Comparison of ENCODE assay signal across 14 cellular contexts in the genomic region with DNA sequence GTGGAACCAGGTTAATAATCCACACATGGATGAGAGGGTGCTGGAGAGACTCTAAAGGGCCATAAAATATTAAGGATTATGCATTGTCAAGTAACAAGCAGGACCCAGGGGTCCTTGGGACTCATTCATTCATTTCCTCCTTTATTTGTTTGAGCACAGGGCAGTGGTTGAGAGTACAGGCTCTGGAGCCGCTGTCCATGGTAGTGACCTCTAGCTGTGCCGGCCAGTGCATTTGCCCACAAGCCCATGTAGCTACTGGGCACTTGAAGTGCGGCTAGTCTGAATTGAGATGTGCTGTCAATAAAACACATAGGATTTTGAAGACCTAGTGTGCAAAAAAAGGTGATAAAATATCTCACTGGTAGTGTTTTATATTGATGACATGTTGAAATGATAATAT.
A peak's percentile ranks its signal among the peaks of the same experiment; 100 is the strongest.
DNase-seq lines count a peak whose midpoint lies in the region; ATAC-seq, FAIRE-seq and TF ChIP-seq lines count a peak whose summit lies in the region.
"Had no signal": no experiment of that assay in that cellular context is flagged by ENCODE, and none has a peak within 500 bp of the region (broad histone marks: within the 10 kb centered on the region; RNA-seq: fewer than 3 reads in every experiment).

No MANE protein-coding gene starts in this region.

- no peak for TF ChIP-seq POLR2A in H54 (IDR thresholded peaks at IDR 0.05; ENCODE audit: low read depth, low read length)

- no peak overlapping the region for H2AK5ac ChIP-seq in neuronal stem cell (ENCODE audit: low read depth, low read length)

- no peaks in the 10 kb centered on the region for H3K9me2 ChIP-seq in SK-N-SH

- H3K9me3 ChIP-seq in SK-N-SH: no peaks in the 10 kb centered on the region
- H3K9me3 ChIP-seq in neuronal stem cell (replicated peaks in 1 of 2; ENCODE audit: control insufficient read depth in 2 of 2, insufficient read depth in 1 of 2, low read depth in 1 of 2, low read length in 2 of 2): no peaks in the 10 kb centered on the region

- H3K4me1 ChIP-seq in SK-N-SH (ENCODE audit: control insufficient read depth in 1 of 2, insufficient read depth in 2 of 2, low read depth in 1 of 2, low read length in 1 of 2): no peaks in the 10 kb centered on the region; a peak in 1 of 4 replicates
- peaks cover 0 to 4% of the 10 kb centered on the region in 2 donors for H3K4me1 ChIP-seq in neuronal stem cell (ENCODE audit: control insufficient read depth in 2 of 2, insufficient read depth in 1 of 2, low read depth in 1 of 2, low read length in 2 of 2)

- FAIRE-seq in H54 (lab: Jason Lieb, UNC): no peak

- peaks cover 4% of the 10 kb centered on the region; the same call in 1 of the 2 replicates for H3K27me3 ChIP-seq in SK-N-SH (ENCODE audit: insufficient read depth)
- no peaks in the 10 kb centered on the region for H3K27me3 ChIP-seq in neuronal stem cell (ENCODE audit: control insufficient read depth in 3 of 3, insufficient read depth in 3 of 3, low read depth in 1 of 3, low read length in 3 of 3)

- H3K36me3 ChIP-seq in SK-N-SH (replicated peaks in 1 of 2; ENCODE audit: control insufficient read depth in 1 of 2, insufficient read depth in 2 of 2, low read length in 1 of 2): no peaks in the 10 kb centered on the region
- H3K36me3 ChIP-seq in neuronal stem cell (replicated peaks in 1 of 2; ENCODE audit: control insufficient read depth in 2 of 2, insufficient read depth in 2 of 2, low read length in 2 of 2): no peaks in the 10 kb centered on the region

- CTCF ChIA-PET in SK-N-SH (lab: Yijun Ruan, JAX): interaction anchor here (1.2 to 1.9 kb wide), 3 partner anchors 12 to 95 kb away, joined by 3 to 7 read pairs (median 4); no protein-coding TSS in a partner anchor

- no peak for TF ChIP-seq EP300 in SK-N-SH (IDR thresholded peaks at IDR 0.05; ENCODE audit: borderline replicate concordance in 1 of 2, low read depth in 1 of 2, low read length in 1 of 2)

- no peak overlapping the region for H4K8ac ChIP-seq in neuronal stem cell (ENCODE audit: low read depth, low read length)

- no peak overlapping the region for H2BK5ac ChIP-seq in neuronal stem cell (ENCODE audit: low read length)

- no peak for ATAC-seq in activated naive CD4-positive, alpha-beta T cell treated with anti-CD3 and anti-CD28 coated beads, Interleukin-2, amount 50 U/mL, for 72 hours
- no peak for ATAC-seq in activated T-cell treated with anti-CD3 and anti-CD28 coated beads, Interleukin-2, amount 50 U/mL, for 72 hours (replicated peaks in 1 of 2)
- ATAC-seq: activated T-cell treated with anti-CD3 and anti-CD28 coated beads, Interleukin-2, amount 50 U/mL, for 4 hours had no signal

- H3K23ac ChIP-seq in neuronal stem cell (ENCODE audit: low read depth, low read length, poor library complexity): no peak overlapping the region

- no peaks in the 10 kb centered on the region for H3K27me3 Mint-ChIP-seq in activated naive CD8-positive, alpha-beta T cell treated with anti-CD3 and anti-CD28 coated beads for 36 hours
- H3K27me3 Mint-ChIP-seq in activated T-cell treated with anti-CD3 and anti-CD28 coated beads, Interleukin-2, amount 50 U/mL, for 72 hours (ENCODE audit: low read depth): no peaks in the 10 kb centered on the region

- H2BK12ac ChIP-seq in neuronal stem cell (ENCODE audit: low read length): no peak overlapping the region

- no peak overlapping the region for H2BK120ac ChIP-seq in neuronal stem cell (ENCODE audit: low read depth, low read length)

- TF ChIP-seq RAD21 in SK-N-SH (IDR thresholded peaks at IDR 0.05; ENCODE audit: low read length): no peak

- H3K79me2 ChIP-seq in SK-N-SH (ENCODE audit: insufficient read depth): no peaks in the 10 kb centered on the region

- H3K4me3 Mint-ChIP-seq in activated naive CD8-positive, alpha-beta T cell treated with anti-CD3 and anti-CD28 coated beads for 36 hours: no peak overlapping the region
- no peak overlapping the region for H3K4me3 Mint-ChIP-seq in activated T-cell treated with anti-CD3 and anti-CD28 coated beads, Interleukin-2, amount 50 U/mL, for 72 hours
- H3K4me3 Mint-ChIP-seq: activated T-cell treated with anti-CD3 and anti-CD28 coated beads, Interleukin-2, amount 50 U/mL, for 4 hours; memory B cell had no signal

- H2BK15ac ChIP-seq in neuronal stem cell (ENCODE audit: low read length): no peak overlapping the region

- no peak for TF ChIP-seq CTCF in SK-N-SH (IDR thresholded peaks at IDR 0.05)

- H3K4me2 ChIP-seq in SK-N-SH (no peak overlapping the region), neuronal stem cell (ENCODE audit: insufficient read depth, low read length, poor library complexity, severe bottlenecking) (no peak overlapping the region)

- no peak overlapping the region for H3K27ac Mint-ChIP-seq in activated naive CD8-positive, alpha-beta T cell treated with anti-CD3 and anti-CD28 coated beads for 36 hours
- H3K27ac Mint-ChIP-seq in activated naive CD4-positive, alpha-beta T cell treated with anti-CD3 and anti-CD28 coated beads, Interleukin-2, amount 50 U/mL, for 72 hours: no peak overlapping the region
- no peak overlapping the region for H3K27ac Mint-ChIP-seq in activated T-cell treated with anti-CD3 and anti-CD28 coated beads, Interleukin-2, amount 50 U/mL, for 72 hours
- H3K27ac Mint-ChIP-seq: memory B cell had no signal

- H3K9ac ChIP-seq in SK-N-SH: no peak overlapping the region
- H3K9ac ChIP-seq in neuronal stem cell (ENCODE audit: low read depth, low read length, poor library complexity): no peak overlapping the region

- H3K9me3 Mint-ChIP-seq in activated naive CD8-positive, alpha-beta T cell treated with anti-CD3 and anti-CD28 coated beads for 36 hours: no peaks in the 10 kb centered on the region
- no peaks in the 10 kb centered on the region for H3K9me3 Mint-ChIP-seq in activated naive CD4-positive, alpha-beta T cell treated with anti-CD3 and anti-CD28 coated beads, Interleukin-2, amount 50 U/mL, for 72 hours
- no peaks in the 10 kb centered on the region for H3K9me3 Mint-ChIP-seq in activated T-cell treated with anti-CD3 and anti-CD28 coated beads, Interleukin-2, amount 50 U/mL, for 72 hours
- H3K9me3 Mint-ChIP-seq: activated T-cell treated with anti-CD3 and anti-CD28 coated beads, Interleukin-2, amount 50 U/mL, for 4 hours; memory B cell had no signal

- H2AFZ ChIP-seq in SK-N-SH (ENCODE audit: low read depth) (no peak overlapping the region), neuronal stem cell (ENCODE audit: low read length) (no peak overlapping the region)

- no peak overlapping the region for H3K27ac ChIP-seq in SK-N-SH (ENCODE audit: low read depth in 2 of 2, low read length in 1 of 2)
- no peak overlapping the region for H3K27ac ChIP-seq in neuronal stem cell (replicated peaks; ENCODE audit: low read length)

- POLR2A ChIA-PET in SK-N-SH (lab: Yijun Ruan, JAX): no interaction called here

- DNase-seq in H54 (ENCODE audit: insufficient read length, low spot score): peak; percentile 35
- no peak for DNase-seq in SK-N-SH
- peak; percentile 49 for DNase-seq in fibroblast of peridontal ligament (ENCODE audit: extremely low read depth)
- peak; percentile 23 for DNase-seq in neuronal stem cell (ENCODE audit: low spot score)
- no peak for DNase-seq in activated naive CD8-positive, alpha-beta T cell treated with anti-CD3 and anti-CD28 coated beads for 36 hours
- DNase-seq in activated naive CD4-positive, alpha-beta T cell treated with anti-CD3 and anti-CD28 coated beads, Interleukin-2, amount 50 U/mL, for 72 hours (ENCODE audit: low spot score in 2 of 2): no peak
- DNase-seq in DMS114 treated with DMSO at 0.1 percent for 48 hours (lab: John Stamatoyannopoulos, UW; ENCODE audit: unreplicated experiment): no peak
- no peak for DNase-seq in activated T-cell treated with anti-CD3 and anti-CD28 coated beads, Interleukin-2, amount 50 U/mL, for 72 hours
- DNase-seq: activated T-cell treated with anti-CD3 and anti-CD28 coated beads, Interleukin-2, amount 50 U/mL, for 4 hours; DND-41; effector CD4-positive, alpha-beta T cell; NCI-H774; T-helper 9 cell had no signal

- H3K4me3 ChIP-seq in SK-N-SH (ENCODE audit: low read depth in 2 of 2, low read length in 1 of 2): no peak overlapping the region
- no peak overlapping the region for H3K4me3 ChIP-seq in neuronal stem cell (ENCODE audit: low read length in 2 of 2)

- H3K4me1 Mint-ChIP-seq in activated naive CD8-positive, alpha-beta T cell treated with anti-CD3 and anti-CD28 coated beads for 36 hours: no peaks in the 10 kb centered on the region
- H3K4me1 Mint-ChIP-seq in activated T-cell treated with anti-CD3 and anti-CD28 coated beads, Interleukin-2, amount 50 U/mL, for 72 hours (ENCODE audit: low read depth): no peaks in the 10 kb centered on the region
- H3K4me1 Mint-ChIP-seq: memory B cell had no signal

- no peaks in the 10 kb centered on the region for H3K79me1 ChIP-seq in neuronal stem cell (ENCODE audit: low read depth, low read length)

- no peaks in the 10 kb centered on the region for H4K20me1 ChIP-seq in SK-N-SH (ENCODE audit: insufficient read depth)

- H3K4ac ChIP-seq in neuronal stem cell (ENCODE audit: low read length): no peak overlapping the region

- H3K14ac ChIP-seq in neuronal stem cell (ENCODE audit: low read length): no peak overlapping the region

- no peaks in the 10 kb centered on the region for H3F3A ChIP-seq in SK-N-SH (replicated peaks; ENCODE audit: insufficient read depth)

- H3K36me3 Mint-ChIP-seq in activated naive CD8-positive, alpha-beta T cell treated with anti-CD3 and anti-CD28 coated beads for 36 hours: no peaks in the 10 kb centered on the region
- H3K36me3 Mint-ChIP-seq in activated naive CD4-positive, alpha-beta T cell treated with anti-CD3 and anti-CD28 coated beads, Interleukin-2, amount 50 U/mL, for 72 hours: no peaks in the 10 kb centered on the region
- H3K36me3 Mint-ChIP-seq in activated T-cell treated with anti-CD3 and anti-CD28 coated beads, Interleukin-2, amount 50 U/mL, for 72 hours (ENCODE audit: insufficient read depth in 2 of 2): no peaks in the 10 kb centered on the region
- H3K36me3 Mint-ChIP-seq: memory B cell had no signal

- H3K18ac ChIP-seq in neuronal stem cell (ENCODE audit: low read length): no peak overlapping the region

- H4K91ac ChIP-seq in neuronal stem cell (ENCODE audit: low read depth, low read length, poor library complexity): no peak overlapping the region

- WGBS in SK-N-SH (ENCODE audit: low lambda C conversion rate): 68% methylated on average over 3 of the region's 3 CpGs
- no CpG with 5 or more reads among the region's 3 CpGs for WGBS in neuronal stem cell (ENCODE audit: extremely low coverage in 2 of 2, insufficient read length in 2 of 2, insufficient replicate concordance in 1 of 2), 2 donors

Comparison
In these comparisons a context has a peak if more than half of its experiments do, and no peak if none do; other contexts are left out.
1. DNase-seq: peak in H54 (single experiment), fibroblast of peridontal ligament (single experiment) and neuronal stem cell (single experiment); none in SK-N-SH (single experiment), activated naive CD8-positive, alpha-beta T cell treated with anti-CD3 and anti-CD28 coated beads for 36 hours (single experiment), activated naive CD4-positive, alpha-beta T cell treated with anti-CD3 and anti-CD28 coated beads, Interleukin-2, amount 50 U/mL, for 72 hours (0 of 2), DMS114 treated with DMSO at 0.1 percent for 48 hours (single experiment) and activated T-cell treated with anti-CD3 and anti-CD28 coated beads, Interleukin-2, amount 50 U/mL, for 72 hours (0 of 2).